ENCODE assay signal across 29 cellular contexts in genomic region chr1:224081604-224082003, GRCh38.
"Had no signal": no experiment of that assay in that cellular context is flagged by ENCODE, and none has a peak within 500 bp of the region (broad histone marks: within the 10 kb centered on the region; RNA-seq: fewer than 3 reads in every experiment).

No MANE protein-coding gene starts in this region.

- H3K27me3 ChIP-seq: ascending aorta, brain microvascular endothelial cell, testis, transverse colon had no signal

- ATAC-seq: activated CD4-positive, CD25-positive, alpha-beta regulatory T cell treated with anti-CD3 and anti-CD28 coated beads, Interleukin-2, amount 50 U/mL, for 24 hours; esophagus mucosa; heart left ventricle; left lung; lower lobe of right lung; naive thymus-derived CD8-positive, alpha-beta T cell; right cardiac atrium; stimulated activated naive CD8-positive, alpha-beta T cell treated with anti-CD3 and anti-CD28 coated beads, Interleukin-15, Interleukin-2, amounts not matched to agents 100 U/mL and 50 U/mL, for 24 hours had no signal

- H3K4me3 ChIP-seq: ascending aorta, heart left ventricle, left lung, lower lobe of right lung, spleen, testis, transverse colon had no signal

- H3K27ac ChIP-seq: ascending aorta, brain microvascular endothelial cell, heart left ventricle, left lung, lower lobe of right lung, spleen, testis, transverse colon, VCaP had no signal

- H3K9me3 ChIP-seq: ascending aorta, heart left ventricle, left lung, lower lobe of right lung, spleen, testis, transverse colon had no signal

- H3K36me3 ChIP-seq: ascending aorta, brain microvascular endothelial cell, heart left ventricle, left lung, lower lobe of right lung, spleen, transverse colon had no signal

- FAIRE-seq: TTC549 had no signal

- DNase-seq: activated CD4-positive, alpha-beta memory T cell treated with anti-CD3 and anti-CD28 coated beads for 36 hours; activated CD4-positive, alpha-beta T cell treated with anti-CD3 and anti-CD28 coated beads for 48 hours; activated CD8-positive, alpha-beta memory T cell treated with anti-CD3 and anti-CD28 coated beads, Interleukin-2, amount 50 U/mL, for 4 hours; activated effector memory CD4-positive, alpha-beta T cell treated with anti-CD3 and anti-CD28 coated beads, Interleukin-2, amount 50 U/mL, for 16 hours; activated naive CD4-positive, alpha-beta T cell treated with anti-CD3 and anti-CD28 coated beads for 36 hours; activated naive CD8-positive, alpha-beta T cell treated with anti-CD3 and anti-CD28 coated beads, Interleukin-2, amount 10 ng/mL, durations not matched to agents 7 days and 5 days; activated T-cell treated with anti-CD3 and anti-CD28 coated beads, Interleukin-2, amount 50 U/mL, for 1 hour; cortex of kidney; foreskin fibroblast; heart left ventricle; hypothalamus; kidney glomerular epithelial cell; left lung; lower lobe of right lung; mesenchymal stem cell; naive thymus-derived CD8-positive, alpha-beta T cell; occipital lobe; right cardiac atrium; spleen; stimulated activated naive CD8-positive, alpha-beta T cell treated with anti-CD3 and anti-CD28 coated beads, Interleukin-15, Interleukin-2, amounts not matched to agents 100 U/mL and 50 U/mL, for 24 hours; T-helper 9 cell; testis; transverse colon had no signal

- H3K4me1 ChIP-seq: ascending aorta, heart left ventricle, left lung, lower lobe of right lung, spleen, testis had no signal
